8 cellular contexts compared by ENCODE assay signal in the genomic region with DNA sequence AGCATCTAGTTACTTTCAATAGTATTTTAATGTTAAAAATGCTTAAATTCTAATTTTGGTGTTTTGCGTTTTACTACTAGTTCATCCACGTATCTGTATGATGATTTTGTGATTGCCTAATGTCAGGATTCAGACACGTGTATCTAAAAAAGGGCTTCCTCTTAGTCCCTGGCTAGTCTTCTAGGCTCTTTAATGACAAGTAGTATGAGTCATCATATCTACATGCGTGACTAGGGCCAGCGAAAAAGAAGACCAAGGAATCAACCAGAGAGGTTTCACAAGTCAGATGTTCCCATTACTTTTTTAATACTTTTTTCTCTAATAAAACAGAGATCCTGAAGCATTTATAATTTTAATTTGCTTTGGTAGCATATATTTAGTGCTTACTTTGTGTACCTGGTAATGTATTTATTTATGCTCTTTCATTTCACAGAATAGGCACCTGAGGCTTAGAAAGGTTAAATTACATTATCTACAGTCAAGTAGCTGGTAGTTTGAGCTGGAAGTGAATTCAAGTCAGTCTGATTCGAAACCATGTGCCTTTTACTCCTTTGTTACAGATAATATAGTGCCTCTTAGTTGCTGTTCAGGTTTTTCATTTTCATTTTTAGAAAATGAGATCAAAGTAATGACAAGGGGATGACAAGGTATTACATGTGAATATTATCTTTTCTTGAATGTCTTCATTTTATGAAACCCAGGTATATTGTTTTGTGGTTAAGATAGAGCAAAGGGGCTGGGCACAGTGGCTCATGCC.
DNase-seq lines count a peak whose midpoint lies in the region; ATAC-seq lines count a peak whose summit lies in the region.

No MANE protein-coding gene starts in this region.

- no peak for DNase-seq in activated CD4-positive, alpha-beta T cell treated with anti-CD3 and anti-CD28 coated beads for 36 hours
- DNase-seq in activated CD4-positive, alpha-beta T cell treated with anti-CD3 and anti-CD28 coated beads for 48 hours: no peak
- DNase-seq in RKO (ENCODE audit: low spot score) (peak; percentile 85), NCI-H128 (lab: John Stamatoyannopoulos, UW; ENCODE audit: unreplicated experiment) (no peak), GM03348 (ENCODE audit: low spot score) (no peak), NCI-H2171 (lab: John Stamatoyannopoulos, UW) (no peak)
- DNase-seq in stimulated activated effector memory CD8-positive, alpha-beta T cell treated with anti-CD3 and anti-CD28 coated beads, Interleukin-12 subunit alpha, Interleukin-12 subunit beta, amount 100 ng/mL, for 72 hours (ENCODE audit: low spot score in 2 of 2): no peak

- CTCF ChIA-PET in activated CD4-positive, alpha-beta T cell treated with anti-CD3 and anti-CD28 coated beads for 36 hours (lab: Charles Lee): no interaction called here

- H3K4me1 Mint-ChIP-seq in activated CD4-positive, alpha-beta T cell treated with anti-CD3 and anti-CD28 coated beads for 36 hours: no peaks in the 10 kb centered on the region
- H3K4me1 Mint-ChIP-seq in stimulated activated effector memory CD8-positive, alpha-beta T cell treated with anti-CD3 and anti-CD28 coated beads, Interleukin-12 subunit alpha, Interleukin-12 subunit beta, amount 100 ng/mL, for 72 hours: no peaks in the 10 kb centered on the region

- intact Hi-C loops in activated CD4-positive, alpha-beta T cell treated with anti-CD3 and anti-CD28 coated beads for 36 hours (cut with DNase I, micrococcal nuclease): no loop called here

- peaks cover 2% of the 10 kb centered on the region for H3K9me3 Mint-ChIP-seq in activated CD4-positive, alpha-beta T cell treated with anti-CD3 and anti-CD28 coated beads for 36 hours (ENCODE audit: low read depth)
- no peaks in the 10 kb centered on the region for H3K9me3 Mint-ChIP-seq in stimulated activated effector memory CD8-positive, alpha-beta T cell treated with anti-CD3 and anti-CD28 coated beads, Interleukin-12 subunit alpha, Interleukin-12 subunit beta, amount 100 ng/mL, for 72 hours

- no peaks in the 10 kb centered on the region for H3K36me3 Mint-ChIP-seq in activated CD4-positive, alpha-beta T cell treated with anti-CD3 and anti-CD28 coated beads for 36 hours (ENCODE audit: low read depth)
- no peaks in the 10 kb centered on the region for H3K36me3 Mint-ChIP-seq in stimulated activated effector memory CD8-positive, alpha-beta T cell treated with anti-CD3 and anti-CD28 coated beads, Interleukin-12 subunit alpha, Interleukin-12 subunit beta, amount 100 ng/mL, for 72 hours

- H3K4me3 Mint-ChIP-seq in activated CD4-positive, alpha-beta T cell treated with anti-CD3 and anti-CD28 coated beads for 36 hours: no peak overlapping the region
- H3K4me3 Mint-ChIP-seq in stimulated activated effector memory CD8-positive, alpha-beta T cell treated with anti-CD3 and anti-CD28 coated beads, Interleukin-12 subunit alpha, Interleukin-12 subunit beta, amount 100 ng/mL, for 72 hours: no peak overlapping the region

- ATAC-seq in activated CD4-positive, alpha-beta T cell treated with anti-CD3 and anti-CD28 coated beads for 36 hours: peak; percentile 51
- peak; percentile 46 for ATAC-seq in HG03060 (IDR thresholded peaks at IDR 0.05; ENCODE audit: low read depth, unreplicated experiment)
- ATAC-seq in stimulated activated effector memory CD8-positive, alpha-beta T cell treated with anti-CD3 and anti-CD28 coated beads, Interleukin-12 subunit alpha, Interleukin-12 subunit beta, amount 100 ng/mL, for 72 hours: peak; percentile 52

- H3K27me3 Mint-ChIP-seq in activated CD4-positive, alpha-beta T cell treated with anti-CD3 and anti-CD28 coated beads for 36 hours: peaks cover 2% of the 10 kb centered on the region

- POLR2A ChIA-PET in activated CD4-positive, alpha-beta T cell treated with anti-CD3 and anti-CD28 coated beads for 36 hours (lab: Charles Lee): no interaction called here

- no peak overlapping the region for H3K27ac Mint-ChIP-seq in activated CD4-positive, alpha-beta T cell treated with anti-CD3 and anti-CD28 coated beads for 36 hours
- H3K27ac Mint-ChIP-seq in stimulated activated effector memory CD8-positive, alpha-beta T cell treated with anti-CD3 and anti-CD28 coated beads, Interleukin-12 subunit alpha, Interleukin-12 subunit beta, amount 100 ng/mL, for 72 hours: no peak overlapping the region
